ENCODE assay signal across 12 cellular contexts in the genomic region with DNA sequence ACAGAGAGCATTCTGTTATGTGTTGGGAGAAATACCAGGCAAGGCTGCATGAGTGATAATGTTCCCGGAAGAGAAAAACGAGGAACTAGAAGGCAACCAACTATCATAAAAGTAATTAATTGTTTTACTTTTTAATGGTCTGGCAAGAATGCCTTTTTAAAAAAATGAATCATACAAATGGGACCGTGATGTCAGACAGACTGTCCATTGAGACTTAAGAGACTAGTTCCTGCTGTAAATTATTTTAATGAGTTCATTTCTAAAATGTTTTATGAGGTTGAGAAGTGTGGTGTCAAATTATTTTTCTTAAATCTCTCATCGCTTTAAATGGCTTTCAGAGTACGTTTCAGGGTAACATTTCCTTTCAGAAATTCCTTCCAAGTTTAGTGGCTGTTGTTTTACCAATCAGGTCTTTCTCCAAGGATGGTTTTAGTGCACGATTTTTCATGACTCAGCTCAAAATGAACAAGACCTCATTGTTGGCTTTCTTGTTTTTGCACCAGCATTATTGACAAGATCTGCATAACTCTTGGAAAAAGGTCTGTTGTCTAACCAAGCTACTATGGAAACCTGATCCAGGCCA.
DNase-seq lines count a peak whose midpoint lies in the region; ATAC-seq and TF ChIP-seq lines count a peak whose summit lies in the region.
"Had no signal": no experiment of that assay in that cellular context is flagged by ENCODE, and none has a peak within 500 bp of the region (broad histone marks: within the 10 kb centered on the region; RNA-seq: fewer than 3 reads in every experiment).

No MANE protein-coding gene starts in this region.

- in situ Hi-C loops in transverse colon (cut with MboI; ENCODE audit: low pct_ligation_motif_present in 1 of 4, low pct_unique_long_range_greater_than_20kb in 1 of 4, low sequenced_read_pairs in 3 of 4): no loop called here

- peaks cover 0 to 4% of the 10 kb centered on the region in 2 donors for H3K9me3 ChIP-seq in transverse colon

- H3K9me3 Mint-ChIP-seq in mesothelial cell of epicardium: peaks cover 15% of the 10 kb centered on the region

- peak overlapping the region; percentile 50 to 63 (median 60) for H3K27ac ChIP-seq in transverse colon
- H3K27ac ChIP-seq: KMS-11 had no signal

- H3K36me3 Mint-ChIP-seq in mesothelial cell of epicardium: peaks cover 12% of the 10 kb centered on the region
- H3K36me3 Mint-ChIP-seq: natural killer cell had no signal

- ATAC-seq in GM21528 (IDR thresholded peaks at IDR 0.05; ENCODE audit: low FRiP score, unreplicated experiment) (no peak), HG02610 (IDR thresholded peaks at IDR 0.05; ENCODE audit: unreplicated experiment) (no peak)
- ATAC-seq: natural killer cell; stimulated activated memory B cell treated with anti-CD40 and anti-IgM and Interleukin-4, amounts not matched to agents 10 μg/mL and 1 μg/mL and 100 μg/mL, for 72 hours had no signal

- peak overlapping the region; percentile 88 for H3K27ac Mint-ChIP-seq in mesothelial cell of epicardium
- H3K27ac Mint-ChIP-seq: natural killer cell; stimulated activated memory B cell treated with anti-CD40 and anti-IgM and Interleukin-4, amounts not matched to agents 10 μg/mL and 1 μg/mL and 100 μg/mL, for 72 hours had no signal

- DNase-seq in HT-29 (ENCODE audit: low spot score) (peak; percentile 63), cardiac fibroblast (ENCODE audit: low read depth in 2 of 2) (peak; percentile 7 to 31), mesothelial cell of epicardium (ENCODE audit: low spot score in 2 of 2, unreplicated experiment in 2 of 2) (no peak), transverse colon (no peak), NCI-H1436 (lab: John Stamatoyannopoulos, UW) (no peak)
- DNase-seq: H7, natural killer cell, NCI-H345 had no signal

- no peak overlapping the region for H3K4me3 ChIP-seq in cardiac fibroblast (replicated peaks in 1 of 2; ENCODE audit: low read depth in 2 of 2, low read length in 2 of 2)
- H3K4me3 ChIP-seq in transverse colon: no peak overlapping the region

- no peaks in the 10 kb centered on the region for H3K27me3 ChIP-seq in transverse colon

- TF ChIP-seq CTCF in cardiac fibroblast (IDR thresholded peaks at IDR 0.05; ENCODE audit: low read depth, low read length): no peak
- no peak for TF ChIP-seq CTCF in mesothelial cell of epicardium (IDR thresholded peaks at IDR 0.05; ENCODE audit: unreplicated experiment)
- no peak for TF ChIP-seq CTCF in transverse colon (IDR thresholded peaks at IDR 0.05)

- peak; percentile 44 for TF ChIP-seq EP300 in transverse colon (IDR thresholded peaks at IDR 0.05; ENCODE audit: low read depth)

- H3K4me1 Mint-ChIP-seq in mesothelial cell of epicardium: peaks cover 62% of the 10 kb centered on the region
- H3K4me1 Mint-ChIP-seq: natural killer cell; stimulated activated memory B cell treated with anti-CD40 and anti-IgM and Interleukin-4, amounts not matched to agents 10 μg/mL and 1 μg/mL and 100 μg/mL, for 72 hours had no signal

- peaks cover 0 to 11% (median 7%) of the 10 kb centered on the region in 4 donors for H3K4me1 ChIP-seq in transverse colon

- no peak for TF ChIP-seq POLR2A in transverse colon (IDR thresholded peaks at IDR 0.05)

- H3K4me3 Mint-ChIP-seq in mesothelial cell of epicardium: no peak overlapping the region
- H3K4me3 Mint-ChIP-seq: natural killer cell; stimulated activated memory B cell treated with anti-CD40 and anti-IgM and Interleukin-4, amounts not matched to agents 10 μg/mL and 1 μg/mL and 100 μg/mL, for 72 hours had no signal

- H3K36me3 ChIP-seq in transverse colon: no peaks in the 10 kb centered on the region

- H3K27me3 Mint-ChIP-seq in mesothelial cell of epicardium (ENCODE audit: low read depth): no peaks in the 10 kb centered on the region
- H3K27me3 Mint-ChIP-seq: stimulated activated memory B cell treated with anti-CD40 and anti-IgM and Interleukin-4, amounts not matched to agents 10 μg/mL and 1 μg/mL and 100 μg/mL, for 72 hours had no signal

- WGBS in transverse colon (ENCODE audit: low coverage in 1 of 2), 2 donors: 46 to 63% methylated on average over 6 of the region's 6 CpGs

- intact Hi-C loops in transverse colon (cut with DNase I; ENCODE audit: low total_unique reads): no loop called here

Comparison
In these comparisons a context has a peak if more than half of its experiments do, and no peak if none do; other contexts are left out.
1. DNase-seq: peak in HT-29 (single experiment) and cardiac fibroblast (2 of 2); none in mesothelial cell of epicardium (0 of 2), transverse colon (single experiment) and NCI-H1436 (single experiment).